ENCODE assay signal across 8 cellular contexts in genomic region chr1:26693557-26694184, GRCh38. TPM values are rescaled to one million over a fixed set of nuclear protein-coding genes. Genes with fewer than 3 reads are reported as not detected.
DNase-seq lines count a peak whose midpoint lies in the region; ATAC-seq, FAIRE-seq and TF ChIP-seq lines count a peak whose summit lies in the region.

No MANE protein-coding gene starts in this region.

- CTCF ChIA-PET in Panc1 (lab: Charles Lee): interaction anchor here (0.6 to 2.5 kb wide), 2 partner anchors 12 to 16 kb away, joined by 4 to 12 read pairs; no protein-coding TSS in a partner anchor

- H3K4me3 ChIP-seq in GM12865 (ENCODE audit: low read depth, low read length) (peak overlapping the region; percentile 81), Panc1 (ENCODE audit: low read depth in 2 of 2, low read length in 2 of 2) (peak overlapping the region; percentile 53 to 78), epithelial cell of esophagus (ENCODE audit: low read length) (peak overlapping the region; percentile 73), rectal smooth muscle tissue (ENCODE audit: low read length) (peak overlapping the region; percentile 77)

- H3K4me1 ChIP-seq in Panc1 (ENCODE audit: control insufficient read depth, insufficient read depth, low read length): peaks cover 36% of the 10 kb centered on the region
- H3K4me1 ChIP-seq in rectal smooth muscle tissue (ENCODE audit: control insufficient read depth, insufficient read depth, low read length): peaks cover 24% of the 10 kb centered on the region

- H3K27me3 ChIP-seq in Panc1 (ENCODE audit: control insufficient read depth, insufficient read depth, low read length) (no peaks in the 10 kb centered on the region), rectal smooth muscle tissue (ENCODE audit: control insufficient read depth, insufficient read depth, low read length) (no peaks in the 10 kb centered on the region)

- intact Hi-C loops in Panc1 (cut with micrococcal nuclease; ENCODE audit: unreplicated experiment): no loop called here

- H3K9me3 ChIP-seq in Panc1 (ENCODE audit: control insufficient read depth, insufficient read depth, low read depth, low read length): no peaks in the 10 kb centered on the region

- H3K9ac ChIP-seq in rectal smooth muscle tissue (ENCODE audit: low read length): peak overlapping the region; percentile 28

- no peak for TF ChIP-seq CTCF in GM12865 (IDR thresholded peaks at IDR 0.05; ENCODE audit: insufficient read depth, low read depth, low read length, missing control alignments)
- TF ChIP-seq CTCF in Panc1 (IDR thresholded peaks at IDR 0.05): no peak
- TF ChIP-seq CTCF in epithelial cell of esophagus (IDR thresholded peaks at IDR 0.05; ENCODE audit: insufficient read depth, low read depth, low read length, missing control alignments): no peak

- POLR2A ChIA-PET in Panc1 (lab: Charles Lee): interaction anchor here (0.7 to 2.3 kb wide), 5 partner anchors 9 to 695 kb away, joined by 3 to 8 read pairs (median 4); partner anchors contain the start of gene PIGV

- H3K27ac ChIP-seq in Panc1 (ENCODE audit: low read length): peak overlapping the region; percentile 100
- H3K27ac ChIP-seq in rectal smooth muscle tissue (ENCODE audit: low read depth, low read length): peak overlapping the region; percentile 91

- in situ Hi-C loops in Panc1 (cut with HindIII; ENCODE audit: low pct_unique_long_range_greater_than_20kb, low sequenced_read_pairs): no loop called here

- H3K36me3 ChIP-seq in Panc1 (ENCODE audit: control insufficient read depth, insufficient read depth, low read length) (no peaks in the 10 kb centered on the region; the same call in 1 of the 2 replicates), rectal smooth muscle tissue (ENCODE audit: control insufficient read depth, insufficient read depth, low read length) (no peaks in the 10 kb centered on the region)

- ATAC-seq in Panc1: no peak

- peak; percentile 33 for DNase-seq in GM12865 (ENCODE audit: low read depth)
- DNase-seq in Panc1 (ENCODE audit: low read depth, low spot score): no peak
- no peak for DNase-seq in epithelial cell of esophagus (ENCODE audit: low read depth)
- no peak for DNase-seq in NCI-H524 treated with DMSO at 0.1 percent for 48 hours (lab: John Stamatoyannopoulos, UW)
- no peak for DNase-seq in mucosa of gallbladder (ENCODE audit: low spot score)
- no peak for DNase-seq in GM12892 (ENCODE audit: insufficient read length)
- no peak for DNase-seq in NCI-H2107 (lab: John Stamatoyannopoulos, UW)

- BruUV-seq in Panc1 (replicated peaks; lab: Mats Ljungman, UMichigan): no TSS peak

- no peak for TF ChIP-seq POLR2A in GM12892 (IDR thresholded peaks at IDR 0.05; ENCODE audit: low read depth, low read length)

- FAIRE-seq in GM12892 (lab: Jason Lieb, UNC): no peak

RNA-seq across cellular contexts. Expression of gene ARID1A, which starts 2.1 kb away (rescaled TPM):
- 110 TPM for total RNA-seq in Panc1 (2021; ENCODE audit: unreplicated experiment)
- 130 TPM for polyA plus RNA-seq in Panc1 (2012; ENCODE audit: insufficient read length)
- total RNA-seq in mucosa of gallbladder: 83.6 TPM
- 35.4 TPM for polyA plus RNA-seq in GM12892 (2012; ENCODE audit: missing spikeins)
